Comparison of ENCODE assay signal across 8 cellular contexts in genomic region chr5:57174850-57175525, GRCh38. TPM values are rescaled to one million over a fixed set of nuclear protein-coding genes. Genes with fewer than 3 reads are reported as not detected.
DNase-seq lines count a peak whose midpoint lies in the region; ATAC-seq and TF ChIP-seq lines count a peak whose summit lies in the region.

No MANE protein-coding gene starts in this region.

- no peak for DNase-seq in AG04449 (ENCODE audit: low read depth, low spot score)
- DNase-seq in HL-60 (ENCODE audit: low read depth in 1 of 2, low spot score in 1 of 2), result no peak
- DNase-seq in adrenal gland, result no peak
- DNase-seq in left colon, result no peak
- DNase-seq in testis, result no peak
- no peak for DNase-seq in HuH-7 (ENCODE audit: low spot score)
- DNase-seq in NCI-H2029 treated with DMSO at 0.1 percent for 48 hours (lab: John Stamatoyannopoulos, UW), result no peak
- no peak for DNase-seq in NCI-H1694 (lab: John Stamatoyannopoulos, UW)

- peaks cover 21 to 47% of the 10 kb centered on the region in 2 donors for H3K4me1 ChIP-seq in adrenal gland (replicated peaks in 1 of 2)
- H3K4me1 ChIP-seq in testis, result peaks cover 23% of the 10 kb centered on the region

- TF ChIP-seq POLR2A in adrenal gland (IDR thresholded peaks at IDR 0.05) (no peak), testis (IDR thresholded peaks at IDR 0.05) (no peak)

- WGBS in adrenal gland, 4 donors, result 0 to 2% (median 1%) methylated on average over 11 of the region's 11 CpGs
- WGBS in testis, 2 donors, result 0 to 1% methylated on average over 11 of the region's 11 CpGs

- H3K4me3 ChIP-seq in AG04449 (ENCODE audit: low read depth, low read length) (peak overlapping the region; percentile 99), HL-60 (replicated peaks; ENCODE audit: insufficient read depth, low read length) (peak overlapping the region; percentile 62), adrenal gland (peak overlapping the region; percentile 58 to 99 (median 84)), testis (peak overlapping the region; percentile 77 to 93)

- POLR2A ChIA-PET in AG04449 (lab: Yijun Ruan, JAX), result no interaction called here

- H3K36me3 ChIP-seq in adrenal gland (replicated peaks in 1 of 2) (no peaks in the 10 kb centered on the region), testis (ENCODE audit: low read depth, missing control alignments) (no peaks in the 10 kb centered on the region)

- H3K27ac ChIP-seq in HL-60 (replicated peaks) (peak overlapping the region; percentile 97), adrenal gland (peak overlapping the region; percentile 97 to 100 (median 99)), testis (peak overlapping the region; percentile 100)

- ATAC-seq in left colon, result peak; percentile 0

- no peak for TF ChIP-seq CTCF in AG04449 (IDR thresholded peaks at IDR 0.05; ENCODE audit: insufficient read depth, low read length, missing control alignments)
- no peak for TF ChIP-seq CTCF in HL-60 (IDR thresholded peaks at IDR 0.05; ENCODE audit: insufficient read depth, low read length)
- no peak for TF ChIP-seq CTCF in adrenal gland (IDR thresholded peaks at IDR 0.05)
- TF ChIP-seq CTCF in testis (IDR thresholded peaks at IDR 0.05), result no peak

- no peaks in the 10 kb centered on the region for H3K27me3 ChIP-seq in HL-60 (ENCODE audit: insufficient read depth, poor library complexity, severe bottlenecking)
- H3K27me3 ChIP-seq in adrenal gland, result no peaks in the 10 kb centered on the region
- H3K27me3 ChIP-seq in testis, result no peaks in the 10 kb centered on the region

- CTCF ChIA-PET in AG04449 (lab: Yijun Ruan, JAX), result interaction anchor here (0.7 to 1.3 kb wide), 2 partner anchors 15 to 41 kb away, joined by 3 read pairs; no protein-coding TSS in a partner anchor

- H3K9me3 ChIP-seq in adrenal gland (replicated peaks in 1 of 3) (no peaks in the 10 kb centered on the region), testis (no peaks in the 10 kb centered on the region)

- intact Hi-C loops in adrenal gland (cut with DNase I) (no loop called here), left colon (cut with DNase I, micrococcal nuclease) (no loop called here), testis (cut with DNase I; ENCODE audit: low total_unique reads) (no loop called here)

RNA-seq across cellular contexts. Expression of gene GPBP1, which starts 1.1 kb away (rescaled TPM):
- 100 to 1,000 TPM in 1 of 8 donors, 10 to 100 TPM in 7; 38.7 to 103 (median 74.8) TPM for total RNA-seq in adrenal gland
- 100 to 1,000 TPM in 1 of 3 donors, 10 to 100 TPM in 2; 60.9 to 115 (median 92.6) TPM for polyA plus RNA-seq in adrenal gland
- 10 to 100 TPM; 51.3 to 63.2 TPM for total RNA-seq in left colon
- 100 to 1,000 TPM; 137 to 167 TPM for total RNA-seq in testis
- polyA plus RNA-seq in testis (ENCODE audit: insufficient read depth, low read depth, low replicate concordance), result 109 TPM
